Comparison of ENCODE assay signal across 8 cellular contexts in the genomic region with DNA sequence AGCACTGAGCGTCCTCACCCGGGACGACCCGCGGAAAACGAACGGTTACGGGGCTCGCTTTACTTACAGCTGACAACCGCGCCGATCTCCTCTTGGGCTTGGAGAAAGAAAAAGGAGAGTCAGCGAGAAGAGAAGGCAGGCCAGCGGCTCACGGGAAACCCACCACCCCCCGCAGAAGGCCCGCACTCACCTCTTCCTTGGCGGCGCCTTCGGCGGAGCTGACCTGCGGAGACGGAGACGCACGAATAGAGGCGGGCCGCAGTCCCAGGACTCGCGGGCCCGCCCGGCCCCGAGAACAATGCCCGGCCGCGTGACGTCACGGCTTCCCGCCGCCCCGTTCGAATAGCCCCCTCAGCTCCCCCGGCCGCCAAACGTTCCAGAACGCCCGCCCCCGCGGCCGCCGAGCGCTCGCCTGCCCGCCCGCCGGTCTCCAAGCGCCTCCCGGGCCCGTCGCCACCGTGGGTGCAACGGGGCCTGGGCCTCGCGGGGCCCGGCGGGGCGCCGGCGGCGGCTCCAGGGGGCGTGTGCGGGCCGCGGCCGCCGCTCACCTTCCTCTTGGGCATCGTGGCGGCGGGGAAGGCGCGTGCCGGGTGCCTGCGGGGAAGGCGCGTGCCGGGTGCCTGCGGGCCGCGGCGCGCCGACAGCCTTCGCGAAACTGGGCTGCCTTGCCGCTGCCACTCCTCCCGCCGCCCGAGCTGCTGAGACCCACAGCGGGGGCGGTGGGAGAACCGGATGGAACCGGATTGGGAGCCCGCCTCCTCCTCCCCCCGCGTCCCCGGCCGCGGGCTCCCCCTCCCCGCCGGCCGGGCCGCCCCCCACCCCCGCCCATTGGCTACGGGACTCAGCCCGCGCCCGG. TPM values are rescaled to one million over a fixed set of nuclear protein-coding genes. Genes with fewer than 3 reads are reported as not detected.
DNase-seq lines count a peak whose midpoint lies in the region; ATAC-seq and TF ChIP-seq lines count a peak whose summit lies in the region.

A gene with protein sequence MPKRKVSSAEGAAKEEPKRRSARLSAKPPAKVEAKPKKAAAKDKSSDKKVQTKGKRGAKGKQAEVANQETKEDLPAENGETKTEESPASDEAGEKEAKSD (minus strand): TSS at position 734 of the 856 bp plus-strand sequence. CDS start 171 bp downstream, at position 563.

- peak; percentile 53 for ATAC-seq in GM19035 (IDR thresholded peaks at IDR 0.05; ENCODE audit: unreplicated experiment)
- ATAC-seq in HG03342 (IDR thresholded peaks at IDR 0.05; ENCODE audit: unreplicated experiment), result peak; percentile 48

- DNase-seq in AG09309 (ENCODE audit: low read depth) (no peak), NCI-H446 (lab: John Stamatoyannopoulos, UW) (peak; percentile 95 to 98), kidney epithelial cell (ENCODE audit: low read depth) (no peak)
- peak; percentile 76 for DNase-seq in activated CD4-positive, CD25-positive, alpha-beta regulatory T cell treated with anti-CD3 and anti-CD28 coated beads, Interleukin-2, amount 50 U/mL, for 16 hours (ENCODE audit: low read depth, low spot score)
- DNase-seq in central memory CD4-positive, alpha-beta T cell, result peak; percentile 89
- peak; percentile 84 to 89 for DNase-seq in stimulated activated CD4-positive, alpha-beta T cell treated with anti-CD3 and anti-CD28 coated beads, Interleukin-15, amount 100 ng/mL, for 48 hours (ENCODE audit: low read depth in 2 of 2)

- no peaks in the 10 kb centered on the region for H3K27me3 ChIP-seq in kidney epithelial cell (ENCODE audit: control insufficient read depth, insufficient read depth, low read length)

- H3K4me3 ChIP-seq in AG09309 (ENCODE audit: control insufficient read depth, low read depth, low read length) (peak within 1 kb of the TSS; percentile 80), kidney epithelial cell (ENCODE audit: low read depth, low read length) (peak within 1 kb of the TSS; percentile 81)

- H3K36me3 ChIP-seq in kidney epithelial cell (ENCODE audit: control insufficient read depth, insufficient read depth, low read length), result peaks cover 2% of the 10 kb centered on the region

- no peak for TF ChIP-seq CTCF in AG09309 (IDR thresholded peaks at IDR 0.05; ENCODE audit: control insufficient read depth, insufficient read depth, low read depth, low read length, missing control alignments)
- no peak for TF ChIP-seq CTCF in kidney epithelial cell (IDR thresholded peaks at IDR 0.05; ENCODE audit: insufficient read depth, low read length, poor library complexity, severe bottlenecking)

RNA-seq across cellular contexts. Expression of the gene that starts here (rescaled TPM):
- 330 and 352 TPM in 2 replicates for total RNA-seq in kidney epithelial cell

Comparison
In these comparisons a context has a peak if more than half of its experiments do, and no peak if none do; other contexts are left out.
1. DNase-seq: peak in NCI-H446 (2 of 2), activated CD4-positive, CD25-positive, alpha-beta regulatory T cell treated with anti-CD3 and anti-CD28 coated beads, Interleukin-2, amount 50 U/mL, for 16 hours (single experiment), central memory CD4-positive, alpha-beta T cell (single experiment) and stimulated activated CD4-positive, alpha-beta T cell treated with anti-CD3 and anti-CD28 coated beads, Interleukin-15, amount 100 ng/mL, for 48 hours (2 of 2); none in AG09309 (single experiment) and kidney epithelial cell (single experiment).